17 cellular contexts compared by ENCODE assay signal in genomic region chr15:101203029-101203428, GRCh38. TPM values are rescaled to one million over a fixed set of nuclear protein-coding genes. Genes with fewer than 3 reads are reported as not detected.
DNase-seq lines count a peak whose midpoint lies in the region; TF ChIP-seq lines count a peak whose summit lies in the region.
"Had no signal": no experiment of that assay in that cellular context is flagged by ENCODE, and none has a peak within 500 bp of the region (broad histone marks: within the 10 kb centered on the region; RNA-seq: fewer than 3 reads in every experiment).

No MANE protein-coding gene starts in this region.

- POLR2A ChIA-PET in HEK293 (lab: Yijun Ruan, JAX) = no interaction called here

- H2BK120ac ChIP-seq in mesenchymal stem cell (ENCODE audit: low read depth, low read length) = no peak overlapping the region

- no peak overlapping the region for H3K14ac ChIP-seq in mesenchymal stem cell (ENCODE audit: low read length in 2 of 2)

- H3K4me1 ChIP-seq in HEK293 (ENCODE audit: control insufficient read depth, insufficient read depth, low read length) (peaks cover 27% of the 10 kb centered on the region), mesenchymal stem cell (ENCODE audit: control insufficient read depth, insufficient read depth, low read depth, low read length) (peaks cover 28% of the 10 kb centered on the region)

- peak overlapping the region; percentile 86 for H3K27ac Mint-ChIP-seq in activated T-helper 1 cell treated with anti-CD3 and anti-CD28 coated beads, Interleukin-12 subunit alpha, Interleukin-12 subunit beta, Interleukin-2, Interleukin-4 antibody, amounts not matched to agents 30 ng/mL and 10 ng/mL and 1 ng/mL, durations not matched to agents 14 hours and 24 hours and 36 hours

- intact Hi-C loops in activated T-helper 1 cell treated with anti-CD3 and anti-CD28 coated beads, Interleukin-12 subunit alpha, Interleukin-12 subunit beta, Interleukin-2, Interleukin-4 antibody, amounts not matched to agents 30 ng/mL and 10 ng/mL and 1 ng/mL, durations not matched to agents 14 hours and 24 hours and 36 hours (cut with micrococcal nuclease) = no loop called here

- no peak overlapping the region for H3K4ac ChIP-seq in mesenchymal stem cell (ENCODE audit: low read depth in 1 of 2, low read length in 2 of 2)

- CTCF ChIA-PET in HEK293 (lab: Yijun Ruan, JAX) = no interaction called here

- no peaks in the 10 kb centered on the region for H3K79me1 ChIP-seq in mesenchymal stem cell (replicated peaks; ENCODE audit: low read length, poor library complexity, severe bottlenecking)

- H3K27me3 ChIP-seq in mesenchymal stem cell (ENCODE audit: control insufficient read depth in 1 of 2, insufficient read depth in 1 of 2, low read length in 2 of 2) (no peaks in the 10 kb centered on the region), WERI-Rb-1 (ENCODE audit: insufficient read depth, low read depth, severe bottlenecking) (no peaks in the 10 kb centered on the region)
- H3K27me3 ChIP-seq: tibial artery had no signal

- H3K36me3 ChIP-seq in HEK293 (ENCODE audit: control insufficient read depth in 2 of 2, insufficient read depth in 1 of 2, low read length in 2 of 2) (no peaks in the 10 kb centered on the region), mesenchymal stem cell (ENCODE audit: control insufficient read depth in 1 of 2, insufficient read depth in 2 of 2, low read depth in 1 of 2, low read length in 2 of 2) (no peaks in the 10 kb centered on the region), WERI-Rb-1 (no peaks in the 10 kb centered on the region)
- H3K36me3 ChIP-seq: left ventricle myocardium inferior, tibial artery had no signal

- H3K4me1 Mint-ChIP-seq in activated T-helper 1 cell treated with anti-CD3 and anti-CD28 coated beads, Interleukin-12 subunit alpha, Interleukin-12 subunit beta, Interleukin-2, Interleukin-4 antibody, amounts not matched to agents 30 ng/mL and 10 ng/mL and 1 ng/mL, durations not matched to agents 14 hours and 24 hours and 36 hours (ENCODE audit: low read depth) = peaks cover 94% of the 10 kb centered on the region

- no peak overlapping the region for H3K4me2 ChIP-seq in mesenchymal stem cell (ENCODE audit: low read length, poor library complexity, severe bottlenecking)

- peak overlapping the region; percentile 55 for H4K91ac ChIP-seq in mesenchymal stem cell (ENCODE audit: low read length)

- peaks cover 4% of the 10 kb centered on the region for H3K9me3 Mint-ChIP-seq in activated T-helper 1 cell treated with anti-CD3 and anti-CD28 coated beads, Interleukin-12 subunit alpha, Interleukin-12 subunit beta, Interleukin-2, Interleukin-4 antibody, amounts not matched to agents 30 ng/mL and 10 ng/mL and 1 ng/mL, durations not matched to agents 14 hours and 24 hours and 36 hours

- H4K8ac ChIP-seq in mesenchymal stem cell (ENCODE audit: low read length) = peak overlapping the region; percentile 9

- no peak overlapping the region for H2BK15ac ChIP-seq in mesenchymal stem cell (ENCODE audit: low read depth, poor library complexity, severe bottlenecking)

- TF ChIP-seq CTCF in HEK293 (tag by site-specific recombination; IDR thresholded peaks at IDR 0.05) = no peak
- no peak for TF ChIP-seq CTCF in WERI-Rb-1 (IDR thresholded peaks at IDR 0.05; ENCODE audit: low read depth, low read length)

- no peak overlapping the region for H3K18ac ChIP-seq in mesenchymal stem cell (ENCODE audit: low read depth in 1 of 2, low read length in 2 of 2)

- 98% methylated on average over 3 of the region's 3 CpGs for whole genome bisulfite sequencing in mesenchymal stem cell

- H2BK12ac ChIP-seq in mesenchymal stem cell (ENCODE audit: low read length in 2 of 2) = no peak overlapping the region

- no peaks in the 10 kb centered on the region for H3K9me3 ChIP-seq in HEK293 (ENCODE audit: control insufficient read depth, insufficient read depth, low read depth, low read length)
- H3K9me3 ChIP-seq in mesenchymal stem cell (ENCODE audit: control insufficient read depth, low read length) = no peaks in the 10 kb centered on the region
- H3K9me3 ChIP-seq in WERI-Rb-1 (ENCODE audit: severe bottlenecking) = no peaks in the 10 kb centered on the region
- H3K9me3 ChIP-seq: left ventricle myocardium inferior, tibial artery had no signal

- peak; percentile 52 for DNase-seq in NK-92 treated with Interleukin-12 subunit alpha and Interleukin-12 subunit beta, amount 100 ng/mL, for 24 hours (lab: John Stamatoyannopoulos, UW)
- DNase-seq in NK-92 (lab: John Stamatoyannopoulos, UW; ENCODE audit: unreplicated experiment) = no peak
- DNase-seq in activated T-helper 1 cell treated with anti-CD3 and anti-CD28 coated beads, Interleukin-12 subunit alpha, Interleukin-12 subunit beta, Interleukin-2, Interleukin-4 antibody, amounts not matched to agents 30 ng/mL and 10 ng/mL and 1 ng/mL, durations not matched to agents 14 hours and 24 hours and 36 hours (ENCODE audit: low spot score) = no peak
- no peak for DNase-seq in mesenchymal stem cell
- no peak for DNase-seq in RPMI8226
- no peak for DNase-seq in NCI-H82 (lab: John Stamatoyannopoulos, UW)
- no peak for DNase-seq in WERI-Rb-1
- DNase-seq: amygdala, DMS79, left ventricle myocardium inferior, NCI-H2107, NCI-H526 treated with DMSO at 0.1 percent for 48 hours, tibial artery had no signal

- H3K23ac ChIP-seq in mesenchymal stem cell (ENCODE audit: low read length in 2 of 2) = no peak overlapping the region

- no peak overlapping the region for H3K27ac ChIP-seq in HEK293 (ENCODE audit: extremely low read depth, low read depth, low read length)
- H3K27ac ChIP-seq in mesenchymal stem cell (ENCODE audit: low read length, poor library complexity, severe bottlenecking) = no peak overlapping the region
- H3K27ac ChIP-seq in WERI-Rb-1 = no peak overlapping the region
- H3K27ac ChIP-seq: 22Rv1, C4-2B, VCaP had no signal

- no peak overlapping the region for H2BK5ac ChIP-seq in mesenchymal stem cell (ENCODE audit: low read depth, low read length, poor library complexity, severe bottlenecking)

- H2AFZ ChIP-seq in mesenchymal stem cell (ENCODE audit: low read depth, low read length) = no peak overlapping the region

- peak overlapping the region; percentile 53 for H3K4me3 Mint-ChIP-seq in activated T-helper 1 cell treated with anti-CD3 and anti-CD28 coated beads, Interleukin-12 subunit alpha, Interleukin-12 subunit beta, Interleukin-2, Interleukin-4 antibody, amounts not matched to agents 30 ng/mL and 10 ng/mL and 1 ng/mL, durations not matched to agents 14 hours and 24 hours and 36 hours

- H3K27me3 Mint-ChIP-seq in activated T-helper 1 cell treated with anti-CD3 and anti-CD28 coated beads, Interleukin-12 subunit alpha, Interleukin-12 subunit beta, Interleukin-2, Interleukin-4 antibody, amounts not matched to agents 30 ng/mL and 10 ng/mL and 1 ng/mL, durations not matched to agents 14 hours and 24 hours and 36 hours (ENCODE audit: insufficient read depth) = no peaks in the 10 kb centered on the region

- no peak overlapping the region for H2AK5ac ChIP-seq in mesenchymal stem cell (ENCODE audit: low read length, severe bottlenecking)

- peaks cover 38% of the 10 kb centered on the region for H3K36me3 Mint-ChIP-seq in activated T-helper 1 cell treated with anti-CD3 and anti-CD28 coated beads, Interleukin-12 subunit alpha, Interleukin-12 subunit beta, Interleukin-2, Interleukin-4 antibody, amounts not matched to agents 30 ng/mL and 10 ng/mL and 1 ng/mL, durations not matched to agents 14 hours and 24 hours and 36 hours (ENCODE audit: low read depth)

- H3K9ac ChIP-seq in mesenchymal stem cell (ENCODE audit: low read length) = no peak overlapping the region

- no peak overlapping the region for H3K4me3 ChIP-seq in HEK293 (ENCODE audit: low read depth, low read length)
- no peak overlapping the region for H3K4me3 ChIP-seq in mesenchymal stem cell (ENCODE audit: insufficient read depth in 1 of 2, low read depth in 1 of 2, low read length in 2 of 2)
- no peak overlapping the region for H3K4me3 ChIP-seq in WERI-Rb-1 (ENCODE audit: low read depth, low read length)
- H3K4me3 ChIP-seq: left ventricle myocardium inferior, tibial artery had no signal

TF ChIP-seq in HEK293, 187 proteins besides CTCF, POLR2A, EP300 and RAD21:
- TF ChIP-seq ZNF580 (tag by site-specific recombination; IDR thresholded peaks at IDR 0.05) (no peak), REST (tag by site-specific recombination; IDR thresholded peaks at IDR 0.05) (peak; percentile 39; the same call in 1 of the 2 replicates)

RNA-seq across cellular contexts. Expression of gene CHSY1, which starts 48.8 kb away (rescaled TPM):
- 76.3 and 78.0 TPM in 2 replicates for total RNA-seq in activated T-helper 1 cell treated with anti-CD3 and anti-CD28 coated beads, Interleukin-12 subunit alpha, Interleukin-12 subunit beta, Interleukin-2, Interleukin-4 antibody, amounts not matched to agents 30 ng/mL and 10 ng/mL and 1 ng/mL, durations not matched to agents 14 hours and 24 hours and 36 hours
- 30.7 TPM for polyA plus RNA-seq in mesenchymal stem cell (2013, experiment 1 of 2)
- 32.2 TPM for polyA plus RNA-seq in mesenchymal stem cell (2013, experiment 2 of 2)
